In genomic region chr3:46986782-46987484, GRCh38 we compare ENCODE assay signal across 11 cellular contexts. TPM values are rescaled to one million over a fixed set of nuclear protein-coding genes. Genes with fewer than 3 reads are reported as not detected.
A peak's percentile ranks its signal among the peaks of the same experiment; 100 is the strongest.
DNase-seq lines count a peak whose midpoint lies in the region; ATAC-seq and TF ChIP-seq lines count a peak whose summit lies in the region.
"Had no signal": no experiment of that assay in that cellular context is flagged by ENCODE, and none has a peak within 500 bp of the region (broad histone marks: within the 10 kb centered on the region; RNA-seq: fewer than 3 reads in every experiment).

No MANE protein-coding gene starts in this region.

- no peak overlapping the region for H2AFZ ChIP-seq in PC-9

- TSS peak; percentile 59 for BruUV-seq in PC-9 (replicated peaks; lab: Mats Ljungman, UMichigan)
- BruUV-seq in A673 (replicated peaks; lab: Mats Ljungman, UMichigan): no TSS peak

- H3K9me3 Mint-ChIP-seq in T-helper 2 cell treated with Interferon-gamma antibody and Interleukin-4, amounts not matched to agents 5 μg/mL and 100 μg/mL, for 36 hours: no peaks in the 10 kb centered on the region

- ATAC-seq in gastrocnemius medialis: no peak

- no peaks in the 10 kb centered on the region for H3K79me2 ChIP-seq in PC-9 (ENCODE audit: low read depth)

- H3K27me3 Mint-ChIP-seq in T-helper 2 cell treated with Interferon-gamma antibody and Interleukin-4, amounts not matched to agents 5 μg/mL and 100 μg/mL, for 36 hours (ENCODE audit: low read depth): no peaks in the 10 kb centered on the region

- no peak overlapping the region for H3K27ac ChIP-seq in PC-9
- peak overlapping the region; percentile 81 to 99 (median 91) for H3K27ac ChIP-seq in esophagus squamous epithelium
- H3K27ac ChIP-seq in gastrocnemius medialis: peak overlapping the region in 3 of 4 donors; percentile 1 to 55 (median 52)
- H3K27ac ChIP-seq in A673 (ENCODE audit: low read depth, low read length, poor library complexity, severe bottlenecking): no peak overlapping the region
- H3K27ac ChIP-seq: cardiac muscle cell had no signal

- DNase-seq in T-helper 2 cell treated with Interferon-gamma antibody and Interleukin-4, amounts not matched to agents 5 μg/mL and 100 μg/mL, for 36 hours (ENCODE audit: low spot score): no peak
- DNase-seq in T-helper 2 cell: no peak
- DNase-seq in PC-9: no peak
- no peak for DNase-seq in esophagus squamous epithelium (lab: John Stamatoyannopoulos, UW)
- DNase-seq in gastrocnemius medialis: no peak
- no peak for DNase-seq in ureter (ENCODE audit: low spot score)
- no peak for DNase-seq in A673 (ENCODE audit: low spot score)
- DNase-seq in activated CD4-positive, alpha-beta T cell treated with anti-CD3 and anti-CD28 coated beads, Interleukin-2, amount 50 U/mL, for 1 hour: no peak
- DNase-seq: ACHN, NCI-H345 had no signal

- H4K20me1 ChIP-seq in PC-9 (ENCODE audit: insufficient read depth): no peaks in the 10 kb centered on the region

- POLR2A ChIA-PET in PC-9 (lab: Charles Lee; ENCODE audit: unreplicated experiment) (interaction anchor here (0.6 to 0.7 kb wide), 3 partner anchors 56 to 901 kb away, joined by 3 to 4 read pairs (median 4); partner anchors contain the start of gene PTPN23), A673 (lab: Charles Lee; ENCODE audit: low non-redundant PET) (no interaction called here)

- H3K27me3 ChIP-seq in PC-9 (ENCODE audit: insufficient read depth, low read depth) (no peaks in the 10 kb centered on the region), esophagus squamous epithelium (no peaks in the 10 kb centered on the region), gastrocnemius medialis (no peaks in the 10 kb centered on the region), A673 (replicated peaks; ENCODE audit: insufficient read depth, low read depth, low read length, poor library complexity) (no peaks in the 10 kb centered on the region)
- H3K27me3 ChIP-seq: cardiac muscle cell had no signal

- H3K4me3 ChIP-seq in PC-9 (no peak overlapping the region), esophagus squamous epithelium (peak overlapping the region in 2 of 4 donors; percentile 18 to 54), gastrocnemius medialis (no peak overlapping the region), A673 (ENCODE audit: low read depth, low read length, poor library complexity, severe bottlenecking) (no peak overlapping the region)
- H3K4me3 ChIP-seq: cardiac muscle cell had no signal

- TF ChIP-seq POLR2A in esophagus squamous epithelium (IDR thresholded peaks at IDR 0.05) (no peak), gastrocnemius medialis (IDR thresholded peaks at IDR 0.05) (no peak)

- in situ Hi-C loops in gastrocnemius medialis (cut with MboI; ENCODE audit: low sequenced_read_pairs in 4 of 4): loop anchor here in 1 of 4 donors (10.0 kb wide), 1 partner anchor 72 kb away; no protein-coding TSS in a partner anchor

- H3K4me1 Mint-ChIP-seq in T-helper 2 cell treated with Interferon-gamma antibody and Interleukin-4, amounts not matched to agents 5 μg/mL and 100 μg/mL, for 36 hours (ENCODE audit: low read depth): peaks cover 74% of the 10 kb centered on the region

- CTCF ChIA-PET in PC-9 (lab: Charles Lee) (no interaction called here), A673 (lab: Charles Lee) (no interaction called here)

- H3K36me3 Mint-ChIP-seq in T-helper 2 cell treated with Interferon-gamma antibody and Interleukin-4, amounts not matched to agents 5 μg/mL and 100 μg/mL, for 36 hours (ENCODE audit: low read depth): peaks cover 48% of the 10 kb centered on the region

- H3K4me2 ChIP-seq in PC-9: no peak overlapping the region

- H3F3A ChIP-seq in PC-9 (ENCODE audit: insufficient read depth, low read depth): no peaks in the 10 kb centered on the region; the same call in 1 of the 2 replicates

- H3K9me3 ChIP-seq in PC-9 (ENCODE audit: insufficient read depth, low read depth) (no peaks in the 10 kb centered on the region), esophagus squamous epithelium (no peaks in the 10 kb centered on the region), gastrocnemius medialis (no peaks in the 10 kb centered on the region), A673 (ENCODE audit: low read depth, low read length, poor library complexity, severe bottlenecking) (no peaks in the 10 kb centered on the region)

- peak overlapping the region; percentile 91 for H3K27ac Mint-ChIP-seq in T-helper 2 cell treated with Interferon-gamma antibody and Interleukin-4, amounts not matched to agents 5 μg/mL and 100 μg/mL, for 36 hours

- H3K9me2 ChIP-seq in PC-9 (ENCODE audit: insufficient read depth): no peaks in the 10 kb centered on the region

- no peaks in the 10 kb centered on the region for H3K36me3 ChIP-seq in PC-9 (ENCODE audit: low read depth)
- H3K36me3 ChIP-seq in esophagus squamous epithelium: peaks cover 8 to 45% (median 13%) of the 10 kb centered on the region in 3 donors
- H3K36me3 ChIP-seq in gastrocnemius medialis: no peaks in the 10 kb centered on the region
- H3K36me3 ChIP-seq in A673 (ENCODE audit: insufficient read depth, low read length, poor library complexity, severe bottlenecking): no peaks in the 10 kb centered on the region
- H3K36me3 ChIP-seq: cardiac muscle cell had no signal

- intact Hi-C loops in PC-9 (cut with micrococcal nuclease; ENCODE audit: unreplicated experiment) (no loop called here), esophagus squamous epithelium (cut with DNase I) (no loop called here), gastrocnemius medialis (cut with DNase I; ENCODE audit: low total_unique reads) (no loop called here), A673 (cut with micrococcal nuclease; ENCODE audit: unreplicated experiment) (no loop called here)

- TF ChIP-seq CTCF in PC-9 (conservative IDR thresholded peaks at IDR 0.05) (no peak), esophagus squamous epithelium (IDR thresholded peaks at IDR 0.05) (no peak), gastrocnemius medialis (IDR thresholded peaks at IDR 0.05 in 4 of 5, conservative IDR thresholded peaks at IDR 0.05 in 1 of 5) (no peak), A673 (conservative IDR thresholded peaks at IDR 0.05; ENCODE audit: low read depth, low read length) (no peak)

- H3K4me1 ChIP-seq in PC-9 (replicated peaks; ENCODE audit: insufficient read depth): peaks cover 12% of the 10 kb centered on the region
- H3K4me1 ChIP-seq in esophagus squamous epithelium: peaks cover 50 to 93% (median 57%) of the 10 kb centered on the region in 3 donors
- H3K4me1 ChIP-seq in gastrocnemius medialis: no peaks in the 10 kb centered on the region
- no peaks in the 10 kb centered on the region for H3K4me1 ChIP-seq in A673 (ENCODE audit: insufficient read depth, low read length, poor library complexity, severe bottlenecking)

- H3K4me3 Mint-ChIP-seq in T-helper 2 cell treated with Interferon-gamma antibody and Interleukin-4, amounts not matched to agents 5 μg/mL and 100 μg/mL, for 36 hours: peak overlapping the region; percentile 89

- 50% methylated on average over 1 of the region's 3 CpGs; no CpG with 5 or more reads in 1 of the 2 donors for WGBS in esophagus squamous epithelium, 2 donors

RNA-seq across cellular contexts. Expression of gene NBEAL2, which starts 7.5 kb away (rescaled TPM):
- total RNA-seq in PC-9 (2021) (69.7 and 81.0 TPM in 2 replicates), esophagus squamous epithelium (100 to 1,000 TPM; 128 to 297 (median 185) TPM), gastrocnemius medialis (1 to 10 TPM; 4.1 to 8.7 (median 7.5) TPM), ureter (122 TPM), A673 (2021) (15.7 and 17.8 TPM in 2 replicates)

RNA-seq across cellular contexts. Expression of gene CCDC12, which starts 10.4 kb away (rescaled TPM):
- 39.3 and 43.1 TPM in 2 replicates for total RNA-seq in PC-9 (2021)
- 10 to 100 TPM; 55.5 to 87.5 (median 67.5) TPM for total RNA-seq in esophagus squamous epithelium
- 10 to 100 TPM; 24.6 to 32.0 (median 29.0) TPM for total RNA-seq in gastrocnemius medialis
- total RNA-seq in ureter: 72.0 TPM
- total RNA-seq in A673 (2021): 28.2 and 31.3 TPM in 2 replicates

Comparison
In these comparisons a context has a peak if more than half of its experiments do, and no peak if none do; other contexts are left out.
1. H3K27ac ChIP-seq: peak in esophagus squamous epithelium (4 of 4) and gastrocnemius medialis (3 of 4); none in PC-9 (single experiment) and A673 (single experiment).